In genomic region chr4:123613586-123614344, GRCh38 we compare ENCODE assay signal across 18 cellular contexts.
A peak's percentile ranks its signal among the peaks of the same experiment; 100 is the strongest.
DNase-seq lines count a peak whose midpoint lies in the region; ATAC-seq and TF ChIP-seq lines count a peak whose summit lies in the region.
"Had no signal": no experiment of that assay in that cellular context is flagged by ENCODE, and none has a peak within 500 bp of the region (broad histone marks: within the 10 kb centered on the region; RNA-seq: fewer than 3 reads in every experiment).

No MANE protein-coding gene starts in this region.

- H3K4me3 ChIP-seq in PC-3 (ENCODE audit: low read length) (no peak overlapping the region), smooth muscle cell (no peak overlapping the region), GM23338 (no peak overlapping the region), WERI-Rb-1 (ENCODE audit: low read depth, low read length) (no peak overlapping the region)
- H3K4me3 ChIP-seq: A549, SJCRH30 had no signal

- CTCF ChIA-PET in PC-3 (lab: Charles Lee), result no interaction called here

- intact Hi-C loops in PC-3 (cut with micrococcal nuclease), result no loop called here

- 41% methylated on average over 9 of the region's 9 CpGs for WGBS in smooth muscle cell (ENCODE audit: low lambda C conversion rate)

- peak; percentile 32 for DNase-seq in EH (ENCODE audit: low read depth)
- DNase-seq in PC-3, result peak; percentile 19
- peak; percentile 40 for DNase-seq in fibroblast of gingiva (ENCODE audit: low read depth)
- no peak for DNase-seq in smooth muscle cell (lab: John Stamatoyannopoulos, UW; ENCODE audit: unreplicated experiment)
- DNase-seq in stimulated activated naive CD8-positive, alpha-beta T cell treated with anti-CD3 and anti-CD28 coated beads, Interleukin-15, Interleukin-2, amounts not matched to agents 100 U/mL and 50 U/mL, for 24 hours, result no peak
- no peak for DNase-seq in GM23338 (ENCODE audit: low spot score)
- DNase-seq in WERI-Rb-1, result no peak
- DNase-seq: BE2C, DMS79, Karpas-422, MV-4-11, NCI-H1417, NCI-H1694 treated with DMSO at 0.1 percent for 48 hours, NCI-H510A, SJCRH30, T-cell had no signal

- no peaks in the 10 kb centered on the region for H3K9me3 Mint-ChIP-seq in GM23338
- H3K9me3 Mint-ChIP-seq: T-cell had no signal

- H3K9me3 ChIP-seq in PC-3 (ENCODE audit: low read length), result no peaks in the 10 kb centered on the region
- H3K9me3 ChIP-seq in smooth muscle cell (replicated peaks; ENCODE audit: low read depth), result no peaks in the 10 kb centered on the region
- no peaks in the 10 kb centered on the region for H3K9me3 ChIP-seq in WERI-Rb-1 (ENCODE audit: severe bottlenecking)
- H3K9me3 ChIP-seq: A549, BE2C had no signal

- H3K9me2 ChIP-seq in PC-3 (replicated peaks; ENCODE audit: low read length), result no peaks in the 10 kb centered on the region
- 0 out of 2 replicates have a peak, but pooled peaks cover 2% of the 10 kb centered on the region for H3K9me2 ChIP-seq in GM23338 (ENCODE audit: insufficient read depth)

- no peaks in the 10 kb centered on the region for H4K20me1 ChIP-seq in PC-3 (ENCODE audit: low read length)
- no peaks in the 10 kb centered on the region for H4K20me1 ChIP-seq in smooth muscle cell (ENCODE audit: low read depth)
- H4K20me1 ChIP-seq in GM23338 (replicated peaks; ENCODE audit: insufficient read depth), result no peaks in the 10 kb centered on the region

- H3F3A ChIP-seq in PC-3 (ENCODE audit: low read length, unreplicated experiment) (no peaks in the 10 kb centered on the region), smooth muscle cell (ENCODE audit: low read depth) (no peaks in the 10 kb centered on the region), GM23338 (replicated peaks; ENCODE audit: low read depth) (no peaks in the 10 kb centered on the region)

- no peak overlapping the region for H3K9ac ChIP-seq in PC-3 (ENCODE audit: low read length)
- H3K9ac ChIP-seq in smooth muscle cell (ENCODE audit: low read depth), result no peak overlapping the region

- H3K4me1 ChIP-seq in PC-3 (ENCODE audit: insufficient read depth, low read length), result no peaks in the 10 kb centered on the region
- H3K4me1 ChIP-seq in smooth muscle cell (ENCODE audit: low read depth), result no peaks in the 10 kb centered on the region
- peaks cover 9% of the 10 kb centered on the region; the same call in 1 of the 2 replicates for H3K4me1 ChIP-seq in GM23338 (ENCODE audit: insufficient read depth)
- H3K4me1 ChIP-seq: A549, BE2C had no signal

- H3K4me3 Mint-ChIP-seq in GM23338, result no peak overlapping the region
- H3K4me3 Mint-ChIP-seq: IgD-negative memory B cell, T-cell had no signal

- no TSS peak for BruUV-seq in PC-3 (replicated peaks; lab: Mats Ljungman, UMichigan)

- no peak overlapping the region for H2AFZ ChIP-seq in PC-3 (ENCODE audit: low read length)
- peak overlapping the region; percentile 40 for H2AFZ ChIP-seq in smooth muscle cell (ENCODE audit: low read depth)
- no peak overlapping the region for H2AFZ ChIP-seq in GM23338

- POLR2A ChIA-PET in PC-3 (lab: Charles Lee; ENCODE audit: unreplicated experiment), result no interaction called here

- H3K4me1 Mint-ChIP-seq in GM23338, result peaks cover 24% of the 10 kb centered on the region

- no peaks in the 10 kb centered on the region for H3K36me3 Mint-ChIP-seq in GM23338 (ENCODE audit: low read depth)
- H3K36me3 Mint-ChIP-seq: T-cell had no signal

- H3K36me3 ChIP-seq in PC-3 (ENCODE audit: low read depth, low read length) (no peaks in the 10 kb centered on the region), smooth muscle cell (ENCODE audit: low read depth) (no peaks in the 10 kb centered on the region), GM23338 (ENCODE audit: insufficient read depth) (no peaks in the 10 kb centered on the region), WERI-Rb-1 (no peaks in the 10 kb centered on the region)
- H3K36me3 ChIP-seq: BE2C, SJCRH30 had no signal

- H3K4me2 ChIP-seq in PC-3 (ENCODE audit: low read length), result no peak overlapping the region
- H3K4me2 ChIP-seq in smooth muscle cell, result peak overlapping the region; percentile 15
- H3K4me2 ChIP-seq in GM23338, result no peak overlapping the region
- H3K4me2 ChIP-seq: A549 had no signal

- H3K27me3 Mint-ChIP-seq in GM23338 (ENCODE audit: insufficient read depth, low read depth, poor library complexity), result no peaks in the 10 kb centered on the region
- H3K27me3 Mint-ChIP-seq: IgD-negative memory B cell, T-cell had no signal

- H3K27ac ChIP-seq in PC-3 (ENCODE audit: low read length), result no peak overlapping the region
- peak overlapping the region; percentile 48 for H3K27ac ChIP-seq in smooth muscle cell (ENCODE audit: low read depth)
- no peak overlapping the region for H3K27ac ChIP-seq in GM23338 (ENCODE audit: low read depth)
- no peak overlapping the region for H3K27ac ChIP-seq in WERI-Rb-1
- H3K27ac ChIP-seq: A549, SJCRH30 had no signal

- ATAC-seq in PC-3, result no peak
- no peak for ATAC-seq in stimulated activated naive CD8-positive, alpha-beta T cell treated with anti-CD3 and anti-CD28 coated beads, Interleukin-15, Interleukin-2, amounts not matched to agents 100 U/mL and 50 U/mL, for 24 hours
- ATAC-seq in GM23338, result no peak
- ATAC-seq: A549, T-cell had no signal

- H3K27ac Mint-ChIP-seq in GM23338, result no peak overlapping the region
- H3K27ac Mint-ChIP-seq: IgD-negative memory B cell, T-cell had no signal

- H3K27me3 ChIP-seq in PC-3 (ENCODE audit: low read length) (no peaks in the 10 kb centered on the region), smooth muscle cell (ENCODE audit: low read depth) (no peaks in the 10 kb centered on the region), GM23338 (ENCODE audit: insufficient read depth) (no peaks in the 10 kb centered on the region), WERI-Rb-1 (ENCODE audit: insufficient read depth, low read depth, severe bottlenecking) (no peaks in the 10 kb centered on the region)
- H3K27me3 ChIP-seq: BE2C, SJCRH30 had no signal

- no peak for TF ChIP-seq CTCF in PC-3 (conservative IDR thresholded peaks at IDR 0.05; ENCODE audit: low read depth, low read length)
- no peak for TF ChIP-seq CTCF in smooth muscle cell (IDR thresholded peaks at IDR 0.05; ENCODE audit: borderline replicate concordance, insufficient read depth, poor library complexity, severe bottlenecking)
- TF ChIP-seq CTCF in GM23338 (conservative IDR thresholded peaks at IDR 0.05; ENCODE audit: low read depth in 2 of 2), result peak in 1 of 2 experiments; percentile 23; a peak in 2 of 4 replicates
- no peak for TF ChIP-seq CTCF in WERI-Rb-1 (IDR thresholded peaks at IDR 0.05; ENCODE audit: low read depth, low read length)

- H3K79me2 ChIP-seq in PC-3 (ENCODE audit: low read length), result no peaks in the 10 kb centered on the region
- H3K79me2 ChIP-seq in smooth muscle cell (ENCODE audit: low read depth), result no peaks in the 10 kb centered on the region
- no peaks in the 10 kb centered on the region for H3K79me2 ChIP-seq in GM23338 (replicated peaks; ENCODE audit: insufficient read depth)

TF ChIP-seq in GM23338, 12 proteins besides CTCF, POLR2A, EP300 and RAD21 (continues in another document):
- TF ChIP-seq ZNF331 (CRISPR knock-in tag; IDR thresholded peaks at IDR 0.05; ENCODE audit: low read depth), result no peak
- no peak for TF ChIP-seq STAT1 (IDR thresholded peaks at IDR 0.05; ENCODE audit: unreplicated experiment)

Comparison
In these comparisons a context has a peak if more than half of its experiments do, and no peak if none do; other contexts are left out.
1. DNase-seq: peak in EH (single experiment), PC-3 (single experiment) and fibroblast of gingiva (single experiment); none in smooth muscle cell (single experiment), stimulated activated naive CD8-positive, alpha-beta T cell treated with anti-CD3 and anti-CD28 coated beads, Interleukin-15, Interleukin-2, amounts not matched to agents 100 U/mL and 50 U/mL, for 24 hours (single experiment), GM23338 (single experiment) and WERI-Rb-1 (single experiment).